ENCODE assay signal across 21 cellular contexts in genomic region chr12:129202109-129202814, GRCh38.
DNase-seq lines count a peak whose midpoint lies in the region; ATAC-seq and TF ChIP-seq lines count a peak whose summit lies in the region.
"Had no signal": no experiment of that assay in that cellular context is flagged by ENCODE, and none has a peak within 500 bp of the region (broad histone marks: within the 10 kb centered on the region; RNA-seq: fewer than 3 reads in every experiment).

No MANE protein-coding gene starts in this region.

- POLR2A ChIA-PET in activated CD4-positive, alpha-beta T cell treated with anti-CD3 and anti-CD28 coated beads for 36 hours (lab: Charles Lee), result no interaction called here
- POLR2A ChIA-PET in WTC11 (lab: Charles Lee), result no interaction called here

- CTCF ChIA-PET in activated CD4-positive, alpha-beta T cell treated with anti-CD3 and anti-CD28 coated beads for 36 hours (lab: Charles Lee), result no interaction called here
- CTCF ChIA-PET in WTC11 (lab: Charles Lee), result no interaction called here

- TF ChIP-seq CTCF in WTC11 (IDR thresholded peaks at IDR 0.05), result no peak

- peak; percentile 8 for DNase-seq in activated CD4-positive, alpha-beta T cell treated with anti-CD3 and anti-CD28 coated beads for 36 hours
- DNase-seq in activated CD4-positive, alpha-beta T cell treated with anti-CD3 and anti-CD28 coated beads for 4 hours, result no peak
- DNase-seq in WTC11 (ENCODE audit: low spot score) (no peak), kidney tubule cell (ENCODE audit: low spot score) (peak; percentile 12), activated gamma-delta T cell (lab: John Stamatoyannopoulos, UW) (no peak), LoVo (ENCODE audit: low spot score) (no peak)
- DNase-seq: 8988T, COR-L47, H7, HFFc6, NCI-H1092, NCI-H146, NCI-H2029 treated with DMSO at 0.1 percent for 48 hours, NCI-H446 treated with DMSO at 0.1 percent for 48 hours, NCI-H69, Peyer's patch, SHP77 treated with DMSO at 0.1 percent for 48 hours had no signal

- intact Hi-C loops in activated CD4-positive, alpha-beta T cell treated with anti-CD3 and anti-CD28 coated beads for 36 hours (cut with DNase I, micrococcal nuclease), result no loop called here

- no peaks in the 10 kb centered on the region for H3K36me3 Mint-ChIP-seq in activated CD4-positive, alpha-beta T cell treated with anti-CD3 and anti-CD28 coated beads for 36 hours (ENCODE audit: low read depth)
- peaks cover 82% of the 10 kb centered on the region for H3K36me3 Mint-ChIP-seq in WTC11
- H3K36me3 Mint-ChIP-seq: CD14-positive monocyte had no signal

- H3K9me3 Mint-ChIP-seq in activated CD4-positive, alpha-beta T cell treated with anti-CD3 and anti-CD28 coated beads for 36 hours (ENCODE audit: low read depth), result peaks cover 7% of the 10 kb centered on the region
- peaks cover 90% of the 10 kb centered on the region for H3K9me3 Mint-ChIP-seq in WTC11

- no peak overlapping the region for H3K27ac Mint-ChIP-seq in activated CD4-positive, alpha-beta T cell treated with anti-CD3 and anti-CD28 coated beads for 36 hours
- H3K27ac Mint-ChIP-seq in WTC11, result no peak overlapping the region
- H3K27ac Mint-ChIP-seq: HFFc6 had no signal

- peak; percentile 66 for ATAC-seq in activated CD4-positive, alpha-beta T cell treated with anti-CD3 and anti-CD28 coated beads for 36 hours
- ATAC-seq in WTC11 (no peak), GM21528 (IDR thresholded peaks at IDR 0.05; ENCODE audit: low FRiP score, unreplicated experiment) (no peak), HG03439 (IDR thresholded peaks at IDR 0.05; ENCODE audit: unreplicated experiment) (no peak)
- ATAC-seq: SK-N-SH treated with all-trans-retinoic acid at 6 μM for 48 hours had no signal

- H3K27me3 Mint-ChIP-seq in activated CD4-positive, alpha-beta T cell treated with anti-CD3 and anti-CD28 coated beads for 36 hours, result no peaks in the 10 kb centered on the region
- peaks cover 12% of the 10 kb centered on the region for H3K27me3 Mint-ChIP-seq in WTC11 (ENCODE audit: low read depth)

- no peaks in the 10 kb centered on the region for H3K4me1 Mint-ChIP-seq in activated CD4-positive, alpha-beta T cell treated with anti-CD3 and anti-CD28 coated beads for 36 hours
- no peaks in the 10 kb centered on the region for H3K4me1 Mint-ChIP-seq in WTC11
- H3K4me1 Mint-ChIP-seq: CD14-positive monocyte had no signal

- no peak overlapping the region for H3K4me3 Mint-ChIP-seq in activated CD4-positive, alpha-beta T cell treated with anti-CD3 and anti-CD28 coated beads for 36 hours
- no peak overlapping the region for H3K4me3 Mint-ChIP-seq in WTC11
- H3K4me3 Mint-ChIP-seq: CD14-positive monocyte, HFFc6 had no signal

TF ChIP-seq in WTC11, 78 proteins besides CTCF, POLR2A, EP300 and RAD21:
- no peak for TF ChIP-seq ATF1 (CRISPR knock-in tag; IDR thresholded peaks at IDR 0.05)
- TF ChIP-seq, protein P1, sequence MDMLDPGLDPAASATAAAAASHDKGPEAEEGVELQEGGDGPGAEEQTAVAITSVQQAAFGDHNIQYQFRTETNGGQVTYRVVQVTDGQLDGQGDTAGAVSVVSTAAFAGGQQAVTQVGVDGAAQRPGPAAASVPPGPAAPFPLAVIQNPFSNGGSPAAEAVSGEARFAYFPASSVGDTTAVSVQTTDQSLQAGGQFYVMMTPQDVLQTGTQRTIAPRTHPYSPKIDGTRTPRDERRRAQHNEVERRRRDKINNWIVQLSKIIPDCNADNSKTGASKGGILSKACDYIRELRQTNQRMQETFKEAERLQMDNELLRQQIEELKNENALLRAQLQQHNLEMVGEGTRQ (CRISPR knock-in tag; IDR thresholded peaks at IDR 0.05), result 0 out of 2 replicates have a peak, but pooled peaks have one; percentile 28

Comparison
In these comparisons a context has a peak if more than half of its experiments do, and no peak if none do; other contexts are left out.
1. DNase-seq: peak in activated CD4-positive, alpha-beta T cell treated with anti-CD3 and anti-CD28 coated beads for 36 hours (single experiment) and kidney tubule cell (single experiment); none in activated CD4-positive, alpha-beta T cell treated with anti-CD3 and anti-CD28 coated beads for 4 hours (0 of 2), WTC11 (single experiment), activated gamma-delta T cell (single experiment) and LoVo (single experiment).